9 cellular contexts compared by ENCODE assay signal in the genomic region with DNA sequence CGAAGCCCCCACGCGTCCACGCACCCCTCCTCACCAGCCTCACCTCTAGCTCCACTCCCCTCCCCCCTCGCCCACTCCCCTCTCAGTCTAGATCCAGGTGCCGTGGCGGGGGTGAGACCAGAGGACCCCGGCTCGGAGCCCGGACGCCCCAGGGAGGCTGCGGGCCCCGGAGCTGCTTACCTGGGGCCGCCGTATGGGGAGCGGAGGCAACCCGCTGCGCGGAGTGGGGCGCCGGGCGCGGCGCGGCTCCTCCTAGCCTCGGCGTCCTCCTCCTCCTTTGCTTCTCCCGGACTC. TPM values are rescaled to one million over a fixed set of nuclear protein-coding genes. Genes with fewer than 3 reads are reported as not detected.
DNase-seq lines count a peak whose midpoint lies in the region; ATAC-seq and TF ChIP-seq lines count a peak whose summit lies in the region.
"Had no signal": no experiment of that assay in that cellular context is flagged by ENCODE, and none has a peak within 500 bp of the region (broad histone marks: within the 10 kb centered on the region; RNA-seq: fewer than 3 reads in every experiment).

No MANE protein-coding gene starts in this region.

- H3K27me3 ChIP-seq in Peyer's patch: no peaks in the 10 kb centered on the region
- no peaks in the 10 kb centered on the region for H3K27me3 ChIP-seq in fibroblast of lung (ENCODE audit: control insufficient read depth, insufficient read depth, low read length)

- no peak for TF ChIP-seq POLR2A in Peyer's patch (IDR thresholded peaks at IDR 0.05)

- peak overlapping the region in 3 of 4 donors; percentile 8 to 68 (median 46) for H3K27ac ChIP-seq in Peyer's patch
- no peak overlapping the region for H3K27ac ChIP-seq in fibroblast of lung (ENCODE audit: insufficient read depth, low read length)
- no peak overlapping the region for H3K27ac ChIP-seq in RWPE1
- H3K27ac ChIP-seq: epithelial cell of prostate had no signal

- H3K4me3 ChIP-seq in GM12864 (ENCODE audit: low read depth, low read length) (peak overlapping the region; percentile 52), Peyer's patch (peak overlapping the region; percentile 38 to 53 (median 50)), fibroblast of lung (replicated peaks in 1 of 4; ENCODE audit: control extremely low read depth in 1 of 4, insufficient read depth in 1 of 4, low read depth in 3 of 4, low read length in 4 of 4) (peak overlapping the region; percentile 21 to 66 (median 58)), retinal pigment epithelial cell (ENCODE audit: low read length) (peak overlapping the region; percentile 52)

- peak overlapping the region; percentile 66 for H3K9ac ChIP-seq in fibroblast of lung (ENCODE audit: insufficient read depth, low read length)

- CTCF ChIA-PET in RWPE1 (lab: Yijun Ruan, JAX): no interaction called here

- H3K9me3 ChIP-seq in Peyer's patch (no peaks in the 10 kb centered on the region), fibroblast of lung (ENCODE audit: control insufficient read depth, insufficient read depth, low read depth, low read length) (no peaks in the 10 kb centered on the region)

- TF ChIP-seq CTCF in GM12864 (IDR thresholded peaks at IDR 0.05; ENCODE audit: low read depth, low read length, missing control alignments): no peak
- no peak for TF ChIP-seq CTCF in Peyer's patch (IDR thresholded peaks at IDR 0.05)
- no peak for TF ChIP-seq CTCF in fibroblast of lung (conservative IDR thresholded peaks at IDR 0.05 in 1 of 2, IDR thresholded peaks at IDR 0.05 in 1 of 2; ENCODE audit: low read depth in 1 of 2, low read length in 2 of 2)
- TF ChIP-seq CTCF in retinal pigment epithelial cell (conservative IDR thresholded peaks at IDR 0.05; ENCODE audit: low read depth, low read length): no peak
- no peak for TF ChIP-seq CTCF in RWPE1 (conservative IDR thresholded peaks at IDR 0.05; ENCODE audit: low read depth)

- no peak for DNase-seq in GM12864 (ENCODE audit: low read depth)
- no peak for DNase-seq in Peyer's patch
- DNase-seq in fibroblast of lung (ENCODE audit: low read depth in 2 of 2): no peak
- no peak for DNase-seq in retinal pigment epithelial cell (ENCODE audit: low read depth)
- no peak for DNase-seq in effector CD8-positive, alpha-beta T cell (lab: John Stamatoyannopoulos, UW)
- DNase-seq in T-helper 1 cell: no peak
- DNase-seq in RWPE1 (ENCODE audit: low spot score): no peak

- peak overlapping the region; percentile 53 for H3K4me2 ChIP-seq in fibroblast of lung (ENCODE audit: extremely low read depth, insufficient read depth, low read length)

- H3K36me3 ChIP-seq in Peyer's patch (no peaks in the 10 kb centered on the region), fibroblast of lung (ENCODE audit: control insufficient read depth, insufficient read depth, low read length) (no peaks in the 10 kb centered on the region)

- no peaks in the 10 kb centered on the region for H4K20me1 ChIP-seq in fibroblast of lung (ENCODE audit: control insufficient read depth, extremely low read depth, insufficient read depth, low read length)

- H3K79me2 ChIP-seq in fibroblast of lung (ENCODE audit: control insufficient read depth, insufficient read depth, low read length): no peaks in the 10 kb centered on the region

- H3K4me1 ChIP-seq in Peyer's patch (peaks cover 0 to 15% (median 4%) of the 10 kb centered on the region in 4 donors), fibroblast of lung (ENCODE audit: control insufficient read depth, extremely low read depth, insufficient read depth, low read length) (peaks cover 3% of the 10 kb centered on the region)

- peak overlapping the region; percentile 54 for H2AFZ ChIP-seq in fibroblast of lung (ENCODE audit: low read length)

- POLR2A ChIA-PET in RWPE1 (lab: Yijun Ruan, JAX; ENCODE audit: low non-redundant PET): no interaction called here

- ATAC-seq in HG02884 (IDR thresholded peaks at IDR 0.05; ENCODE audit: unreplicated experiment): no peak

RNA-seq across cellular contexts. Expression of a gene that starts 0.4 kb away (rescaled TPM):
- under 1 TPM in 3 of 4 donors, not detected in 1; 0.27 to 0.83 (median 0.53) TPM for total RNA-seq in Peyer's patch
- total RNA-seq in fibroblast of lung: 4.4 and 7.6 TPM in 2 replicates
- 3.5 and 8.1 TPM in 2 replicates for polyA plus RNA-seq in fibroblast of lung
- 2.4 and 4.6 TPM in 2 replicates for polyA plus RNA-seq in fibroblast of lung (2012)
- polyA minus RNA-seq in fibroblast of lung (ENCODE audit: low replicate concordance): 3.4 and 4.8 TPM in 2 replicates

Comparison
In these comparisons a context has a peak if more than half of its experiments do, and no peak if none do; other contexts are left out.
1. H3K27ac ChIP-seq: peak in Peyer's patch (3 of 4); none in fibroblast of lung (single experiment) and RWPE1 (single experiment).
2. Peak in every context shown above with its lines, with median percentiles within 50 percentile points of each other: H3K4me3 ChIP-seq.